In genomic region chr9:136665704-136666363, GRCh38 we compare ENCODE assay signal across 7 cellular contexts. TPM values are rescaled to one million over a fixed set of nuclear protein-coding genes. Genes with fewer than 3 reads are reported as not detected.
DNase-seq lines count a peak whose midpoint lies in the region; ATAC-seq and TF ChIP-seq lines count a peak whose summit lies in the region.

No MANE protein-coding gene starts in this region.

- H3K36me3 ChIP-seq in parathyroid adenoma (ENCODE audit: control insufficient read depth, insufficient read depth, low read length) = no peaks in the 10 kb centered on the region

- DNase-seq in Daoy (ENCODE audit: low read depth) (peak; percentile 50), LoVo (ENCODE audit: low spot score) (peak; percentile 38), coronary artery (ENCODE audit: low spot score) (no peak), epidermal melanocyte (ENCODE audit: insufficient read length, low spot score) (no peak), NCI-H128 (lab: John Stamatoyannopoulos, UW; ENCODE audit: unreplicated experiment) (no peak)

- no peak for TF ChIP-seq CTCF in coronary artery (IDR thresholded peaks at IDR 0.05)
- TF ChIP-seq CTCF in parathyroid adenoma (IDR thresholded peaks at IDR 0.05) = no peak

- H3K9ac ChIP-seq in parathyroid adenoma = no peak overlapping the region

- H3K27ac ChIP-seq in coronary artery (peak overlapping the region in 1 of 2 donors; percentile 72), parathyroid adenoma (no peak overlapping the region)

- no peaks in the 10 kb centered on the region for H3K9me3 ChIP-seq in parathyroid adenoma (ENCODE audit: control insufficient read depth, low read length)

- H3K79me2 ChIP-seq in parathyroid adenoma = no peaks in the 10 kb centered on the region

- H3K4me1 ChIP-seq in parathyroid adenoma = peaks cover 2% of the 10 kb centered on the region

- H3K4me2 ChIP-seq in parathyroid adenoma (ENCODE audit: low read length) = peak overlapping the region; percentile 35

- peak overlapping the region; percentile 76 for H3K4me3 ChIP-seq in coronary artery
- H3K4me3 ChIP-seq in parathyroid adenoma (ENCODE audit: low read depth, low read length) = no peak overlapping the region

- no peaks in the 10 kb centered on the region for H3K27me3 ChIP-seq in parathyroid adenoma (ENCODE audit: control insufficient read depth, insufficient read depth, low read length)

- no peak for ATAC-seq in HG03135 (IDR thresholded peaks at IDR 0.05; ENCODE audit: unreplicated experiment)

- no peak overlapping the region for H2AFZ ChIP-seq in parathyroid adenoma

RNA-seq across cellular contexts. Expression of gene EGFL7, which starts 3.1 kb away (rescaled TPM):
- 53.7 and 56.2 TPM in 2 replicates for total RNA-seq in Daoy (2014; rRNA removed; shearing (Covaris generic))

RNA-seq across cellular contexts. Expression of gene AGPAT2, which starts 21.4 kb away (rescaled TPM):
- 46.5 and 51.3 TPM in 2 replicates for total RNA-seq in Daoy (2014; rRNA removed; shearing (Covaris generic))

RNA-seq across cellular contexts. Expression of gene DIPK1B, which starts 46.5 kb away (rescaled TPM):
- 6.6 and 6.8 TPM in 2 replicates for total RNA-seq in Daoy (2014; rRNA removed; shearing (Covaris generic))

Comparison
In these comparisons a context has a peak if more than half of its experiments do, and no peak if none do; other contexts are left out.
1. DNase-seq: peak in Daoy (single experiment) and LoVo (single experiment); none in coronary artery (single experiment), epidermal melanocyte (single experiment) and NCI-H128 (single experiment).